Comparison of ENCODE assay signal across 9 cellular contexts in the genomic region with DNA sequence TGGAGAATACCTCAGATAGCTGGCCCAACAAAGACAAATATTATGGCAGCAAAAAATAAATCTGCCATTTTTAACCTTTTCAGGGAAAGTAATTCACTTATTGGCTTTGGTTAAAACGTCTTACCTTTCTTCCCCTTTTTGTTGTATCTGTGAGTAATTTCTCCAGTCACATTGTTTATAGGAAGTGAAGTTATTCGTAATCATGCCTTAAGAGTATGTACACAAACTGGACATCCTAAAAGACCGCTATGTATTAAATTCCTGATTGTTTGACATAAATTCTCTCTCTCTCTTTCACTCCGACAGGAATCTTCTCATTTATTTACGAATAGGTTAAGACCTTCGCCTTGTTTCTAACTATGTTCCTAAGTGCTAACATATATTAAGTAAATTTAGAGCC.
"Had no signal": no experiment of that assay in that cellular context is flagged by ENCODE, and none has a peak within 500 bp of the region (broad histone marks: within the 10 kb centered on the region; RNA-seq: fewer than 3 reads in every experiment).

No MANE protein-coding gene starts in this region.

- H3K27ac ChIP-seq: GM23248 had no signal

- H3K36me3 ChIP-seq: HAP-1 had no signal

- H3K4me3 ChIP-seq: GM23248, GM23338, HAP-1 had no signal

- H3K9ac ChIP-seq: GM23248 had no signal

- H3K4me1 ChIP-seq: HAP-1 had no signal

- H3K9me3 ChIP-seq: HAP-1 had no signal

- DNase-seq: GM23248, GOT3, H7, H9, HCEC 1CT, HFFc6 had no signal

- H2AFZ ChIP-seq: GM23248, GM23338 had no signal

- ATAC-seq: GM23338, HCT116 had no signal

- H3K4me2 ChIP-seq: GM23338 had no signal
